ENCODE assay signal across 11 cellular contexts in genomic region chr6:170080828-170081368, GRCh38.
DNase-seq lines count a peak whose midpoint lies in the region; ATAC-seq and TF ChIP-seq lines count a peak whose summit lies in the region.
"Had no signal": no experiment of that assay in that cellular context is flagged by ENCODE, and none has a peak within 500 bp of the region (broad histone marks: within the 10 kb centered on the region; RNA-seq: fewer than 3 reads in every experiment).

No MANE protein-coding gene starts in this region.

- H3K4me1 ChIP-seq in lower lobe of right lung: no peaks in the 10 kb centered on the region
- peaks cover 0 to 17% (median 8%) of the 10 kb centered on the region in 4 donors for H3K4me1 ChIP-seq in esophagus muscularis mucosa
- H3K4me1 ChIP-seq: uterus had no signal

- TF ChIP-seq EP300 in esophagus muscularis mucosa (IDR thresholded peaks at IDR 0.05): no peak

- DNase-seq in Ammon's horn (ENCODE audit: low spot score) (peak; percentile 62), NCI-H146 (lab: John Stamatoyannopoulos, UW) (peak; percentile 98), WERI-Rb-1 (peak; percentile 83), lower lobe of right lung (peak; percentile 38), germinal center (ENCODE audit: low spot score) (no peak), esophagus muscularis mucosa (ENCODE audit: extremely low spot score) (no peak), MG63 (no peak), CD1c-positive myeloid dendritic cell (ENCODE audit: extremely low spot score) (no peak)
- DNase-seq: NCI-H1930 had no signal

- H3K9me3 ChIP-seq in WERI-Rb-1 (ENCODE audit: severe bottlenecking) (no peaks in the 10 kb centered on the region), lower lobe of right lung (no peaks in the 10 kb centered on the region), esophagus muscularis mucosa (no peaks in the 10 kb centered on the region), MG63 (no peaks in the 10 kb centered on the region)
- H3K9me3 ChIP-seq: ovary, uterus had no signal

- ATAC-seq in lower lobe of right lung: peak in 1 of 2 donors; percentile 12

- TF ChIP-seq CTCF in WERI-Rb-1 (IDR thresholded peaks at IDR 0.05; ENCODE audit: low read depth, low read length) (no peak), lower lobe of right lung (IDR thresholded peaks at IDR 0.05) (no peak), esophagus muscularis mucosa (IDR thresholded peaks at IDR 0.05) (no peak)

- intact Hi-C loops in lower lobe of right lung (cut with DNase I) (no loop called here), esophagus muscularis mucosa (cut with DNase I) (loop anchor here (10.0 kb wide), 1 partner anchor 116 kb away; no protein-coding TSS in a partner anchor)

- WGBS in esophagus muscularis mucosa: 34% methylated on average over 7 of the region's 26 CpGs

- H3K27me3 ChIP-seq in WERI-Rb-1 (ENCODE audit: insufficient read depth, low read depth, severe bottlenecking) (no peaks in the 10 kb centered on the region), lower lobe of right lung (ENCODE audit: low read depth) (peaks cover 9% of the 10 kb centered on the region), esophagus muscularis mucosa (peaks cover 0 to 5% (median 0%) of the 10 kb centered on the region in 4 donors), MG63 (no peaks in the 10 kb centered on the region)
- H3K27me3 ChIP-seq: ovary, uterus had no signal

- peak overlapping the region; percentile 89 for H3K27ac ChIP-seq in WERI-Rb-1
- H3K27ac ChIP-seq in lower lobe of right lung: no peak overlapping the region
- no peak overlapping the region for H3K27ac ChIP-seq in esophagus muscularis mucosa (replicated peaks in 1 of 4)
- H3K27ac ChIP-seq: ovary, uterus had no signal

- TF ChIP-seq POLR2A in esophagus muscularis mucosa (IDR thresholded peaks at IDR 0.05; ENCODE audit: low read depth): no peak

- no peaks in the 10 kb centered on the region for H3K36me3 ChIP-seq in WERI-Rb-1
- H3K36me3 ChIP-seq in lower lobe of right lung: no peaks in the 10 kb centered on the region
- H3K36me3 ChIP-seq in esophagus muscularis mucosa: no peaks in the 10 kb centered on the region
- H3K36me3 ChIP-seq in MG63: no peaks in the 10 kb centered on the region
- H3K36me3 ChIP-seq: ovary, uterus had no signal

- no peak overlapping the region; the same call in 1 of the 2 replicates for H3K4me3 ChIP-seq in WERI-Rb-1 (ENCODE audit: low read depth, low read length)
- no peak overlapping the region for H3K4me3 ChIP-seq in lower lobe of right lung
- H3K4me3 ChIP-seq in esophagus muscularis mucosa: no peak overlapping the region
- no peak overlapping the region for H3K4me3 ChIP-seq in MG63
- H3K4me3 ChIP-seq: ovary, uterus had no signal

Comparison
In these comparisons a context has a peak if more than half of its experiments do, and no peak if none do; other contexts are left out.
1. DNase-seq: peak in Ammon's horn (single experiment), NCI-H146 (single experiment), WERI-Rb-1 (single experiment) and lower lobe of right lung (single experiment); none in germinal center (single experiment), esophagus muscularis mucosa (single experiment), MG63 (single experiment) and CD1c-positive myeloid dendritic cell (single experiment).